6 cellular contexts compared by ENCODE assay signal in the genomic region with DNA sequence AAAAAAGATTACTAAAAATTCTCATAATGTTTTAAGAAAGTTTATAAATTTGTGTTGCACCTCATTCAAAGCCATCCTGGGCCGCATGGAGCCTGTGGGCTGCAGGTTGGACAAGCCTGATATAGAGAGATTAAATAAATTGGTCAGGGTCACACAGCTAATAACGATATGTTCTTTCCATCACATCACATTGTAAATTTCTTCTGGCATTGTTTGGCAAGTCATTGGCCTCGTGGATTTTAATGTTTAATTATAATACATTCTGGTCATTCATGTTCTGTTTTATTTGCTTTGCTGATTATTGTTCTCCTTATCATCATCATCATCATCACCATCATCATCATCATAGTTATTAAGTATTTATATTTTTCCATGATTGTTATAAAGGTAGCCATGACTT.
"Had no signal": no experiment of that assay in that cellular context is flagged by ENCODE, and none has a peak within 500 bp of the region (broad histone marks: within the 10 kb centered on the region; RNA-seq: fewer than 3 reads in every experiment).

No MANE protein-coding gene starts in this region.

- FAIRE-seq: HepG2 had no signal

- DNase-seq: GM23248, GOT3, H7 had no signal

- ATAC-seq: HCT116, HepG2 had no signal

- H3K27ac ChIP-seq: GM23248, HL-60 had no signal
